In genomic region chr7:135150072-135150782, GRCh38 we compare ENCODE assay signal across 1 cellular context.
TF ChIP-seq lines count a peak whose summit lies in the region.

No MANE protein-coding gene starts in this region.

TF ChIP-seq in H1, 55 proteins besides CTCF, POLR2A, EP300 and RAD21:
- TF ChIP-seq SUZ12 (IDR thresholded peaks at IDR 0.05; ENCODE audit: low read length) (no peak), SIN3A (conservative IDR thresholded peaks at IDR 0.05 in 1 of 2, IDR thresholded peaks at IDR 0.05 in 1 of 2; ENCODE audit: low read depth in 1 of 2, low read length in 2 of 2) (no peak)
